Comparison of ENCODE assay signal across 9 cellular contexts in genomic region chr7:65239707-65240352, GRCh38.
DNase-seq lines count a peak whose midpoint lies in the region; ATAC-seq, FAIRE-seq and TF ChIP-seq lines count a peak whose summit lies in the region.
"Had no signal": no experiment of that assay in that cellular context is flagged by ENCODE, and none has a peak within 500 bp of the region (broad histone marks: within the 10 kb centered on the region; RNA-seq: fewer than 3 reads in every experiment).

No MANE protein-coding gene starts in this region.

- H3F3A ChIP-seq in neural progenitor cell (ENCODE audit: low read depth) = no peaks in the 10 kb centered on the region

- H3K4me3 ChIP-seq in SJCRH30 (peak overlapping the region; percentile 61), esophagus squamous epithelium (peak overlapping the region; percentile 26 to 67 (median 52)), neural progenitor cell (peak overlapping the region; percentile 74)
- H3K4me3 ChIP-seq: BLaER1 had no signal

- no peak overlapping the region for H3K9ac ChIP-seq in neural progenitor cell
- H3K9ac ChIP-seq: BLaER1 had no signal

- H3K4me3 Mint-ChIP-seq in neural progenitor cell = peak overlapping the region; percentile 84

- FAIRE-seq in GM12892 (lab: Jason Lieb, UNC) = no peak

- H3K36me3 Mint-ChIP-seq in neural progenitor cell = no peaks in the 10 kb centered on the region

- no peaks in the 10 kb centered on the region for H3K9me3 Mint-ChIP-seq in neural progenitor cell

- H3K4me1 Mint-ChIP-seq in neural progenitor cell = peaks cover 10% of the 10 kb centered on the region

- H3K9me3 ChIP-seq in SJCRH30 (replicated peaks) (no peaks in the 10 kb centered on the region), esophagus squamous epithelium (no peaks in the 10 kb centered on the region), neural progenitor cell (ENCODE audit: low read depth) (no peaks in the 10 kb centered on the region)

- ATAC-seq in GM21447 (IDR thresholded peaks at IDR 0.05; ENCODE audit: unreplicated experiment) = no peak

- 3 to 4% methylated on average over 7 to 13 of the region's 52 CpGs for WGBS in esophagus squamous epithelium, 2 donors

- H4K20me1 ChIP-seq in neural progenitor cell (ENCODE audit: low read depth) = no peaks in the 10 kb centered on the region
- H4K20me1 ChIP-seq: BLaER1 had no signal

- H3K36me3 ChIP-seq in SJCRH30 (no peaks in the 10 kb centered on the region), esophagus squamous epithelium (no peaks in the 10 kb centered on the region), neural progenitor cell (no peaks in the 10 kb centered on the region)
- H3K36me3 ChIP-seq: BLaER1 had no signal

- H2AFZ ChIP-seq in neural progenitor cell (replicated peaks) = peak overlapping the region; percentile 97

- no peaks in the 10 kb centered on the region for H3K27me3 ChIP-seq in SJCRH30
- H3K27me3 ChIP-seq in esophagus squamous epithelium = peaks cover 0 to 54% (median 5%) of the 10 kb centered on the region in 4 donors
- H3K27me3 ChIP-seq in neural progenitor cell = peaks cover 33% of the 10 kb centered on the region
- H3K27me3 ChIP-seq: BLaER1 had no signal

- no peaks in the 10 kb centered on the region for H3K79me2 ChIP-seq in neural progenitor cell (ENCODE audit: low read depth)

- TF ChIP-seq CTCF in esophagus squamous epithelium (IDR thresholded peaks at IDR 0.05) (no peak), neural progenitor cell (IDR thresholded peaks at IDR 0.05) (peak; percentile 28)

- H3K4me1 ChIP-seq in SJCRH30 (no peaks in the 10 kb centered on the region), esophagus squamous epithelium (peaks cover 0 to 13% (median 8%) of the 10 kb centered on the region in 3 donors), neural progenitor cell (peaks cover 7% of the 10 kb centered on the region)

- H3K27me3 Mint-ChIP-seq in neural progenitor cell (ENCODE audit: insufficient read depth, low read depth) = peaks cover 9% of the 10 kb centered on the region

- intact Hi-C loops in esophagus squamous epithelium (cut with DNase I) = no loop called here

- peak overlapping the region; percentile 84 for H3K4me2 ChIP-seq in neural progenitor cell
- H3K4me2 ChIP-seq: BLaER1 had no signal

- TF ChIP-seq POLR2A in esophagus squamous epithelium (IDR thresholded peaks at IDR 0.05) = no peak
- TF ChIP-seq POLR2A in GM12892 (IDR thresholded peaks at IDR 0.05; ENCODE audit: low read depth, low read length) = no peak

- DNase-seq in NCI-H1417 (lab: John Stamatoyannopoulos, UW) = peak; percentile 22 to 91 (median 88)
- DNase-seq in NCI-H1417 treated with DMSO at 0.1 percent for 48 hours (lab: John Stamatoyannopoulos, UW) = no peak
- peak; percentile 66 to 68 for DNase-seq in SJCRH30
- no peak for DNase-seq in esophagus squamous epithelium (lab: John Stamatoyannopoulos, UW)
- peak; percentile 82 for DNase-seq in neural progenitor cell (ENCODE audit: low spot score)
- DNase-seq in stimulated activated CD4-positive, alpha-beta T cell treated with anti-CD3 and anti-CD28 coated beads, Interleukin-2, amount 100 ng/mL, for 48 hours = no peak
- no peak for DNase-seq in GM12892 (ENCODE audit: insufficient read length)

- H3K27ac ChIP-seq in SJCRH30 (peak overlapping the region; percentile 39), esophagus squamous epithelium (peak overlapping the region in 1 of 4 donors; percentile 28), neural progenitor cell (no peak overlapping the region)
- H3K27ac ChIP-seq: BLaER1 had no signal

- no peak overlapping the region for H3K27ac Mint-ChIP-seq in neural progenitor cell

Comparison
In these comparisons a context has a peak if more than half of its experiments do, and no peak if none do; other contexts are left out.
1. DNase-seq: peak in NCI-H1417 (3 of 3), SJCRH30 (2 of 2) and neural progenitor cell (single experiment); none in NCI-H1417 treated with DMSO at 0.1 percent for 48 hours (single experiment), esophagus squamous epithelium (single experiment), stimulated activated CD4-positive, alpha-beta T cell treated with anti-CD3 and anti-CD28 coated beads, Interleukin-2, amount 100 ng/mL, for 48 hours (0 of 2) and GM12892 (single experiment).
2. Peak in every context shown above with its lines, with median percentiles within 50 percentile points of each other: H3K4me3 ChIP-seq.